8 cellular contexts compared by ENCODE assay signal in genomic region chr1:11805454-11806306, GRCh38. TPM values are rescaled to one million over a fixed set of nuclear protein-coding genes. Genes with fewer than 3 reads are reported as not detected.
A peak's percentile ranks its signal among the peaks of the same experiment; 100 is the strongest.
DNase-seq lines count a peak whose midpoint lies in the region; ATAC-seq, FAIRE-seq and TF ChIP-seq lines count a peak whose summit lies in the region.

Gene CLCN6, plus strand, starts transcription at chr1:11806191. Its CDS starts 72 bp downstream, at chr1:11806263.
Gene MTHFR, minus strand, starts transcription at chr1:11805964. Its CDS starts 2,848 bp downstream, at chr1:11803116.

- peak; percentile 75 for ATAC-seq in GM21526 (IDR thresholded peaks at IDR 0.05; ENCODE audit: low FRiP score, unreplicated experiment)
- peak; percentile 89 for ATAC-seq in mucosa of descending colon

- H3K79me2 ChIP-seq in OCI-LY7 (ENCODE audit: insufficient read depth, low read depth, low read length): peaks cover 62% of the 10 kb centered on the region

- BruUV-seq in OCI-LY7 (replicated peaks; lab: Mats Ljungman, UMichigan): no TSS peak

- peak within 1 kb of the TSS; percentile 97 for H3K4me2 ChIP-seq in OCI-LY7 (ENCODE audit: low read length)

- H2AFZ ChIP-seq in OCI-LY7 (ENCODE audit: low read length): peak within 1 kb of the TSS; percentile 8; the same call in 1 of the 2 replicates

- peak within 1 kb of the TSS; percentile 59 for H3K27ac ChIP-seq in OCI-LY7 (ENCODE audit: low read depth, low read length, poor library complexity, severe bottlenecking)

- H3K4me1 ChIP-seq in OCI-LY7 (ENCODE audit: insufficient read depth, low read length, poor library complexity, severe bottlenecking) (peaks cover 51% of the 10 kb centered on the region), mucosa of descending colon (ENCODE audit: low read depth) (peaks cover 42% of the 10 kb centered on the region)

- peaks cover 52% of the 10 kb centered on the region for H3K36me3 ChIP-seq in OCI-LY7 (ENCODE audit: insufficient read depth, low read length)
- no peaks in the 10 kb centered on the region for H3K36me3 ChIP-seq in mucosa of descending colon (ENCODE audit: low read depth)

- no peak for FAIRE-seq in D721Med (lab: Jason Lieb, UNC)

- no peaks in the 10 kb centered on the region for H3K9me2 ChIP-seq in OCI-LY7 (ENCODE audit: insufficient read depth, low read length)

- H4K20me1 ChIP-seq in OCI-LY7 (ENCODE audit: insufficient read depth, low read length): no peaks in the 10 kb centered on the region; the same call in 1 of the 2 replicates

- no peaks in the 10 kb centered on the region for H3K9me3 ChIP-seq in OCI-LY7 (ENCODE audit: low read length)
- no peaks in the 10 kb centered on the region for H3K9me3 ChIP-seq in mucosa of descending colon

- intact Hi-C loops in OCI-LY7 (cut with micrococcal nuclease; ENCODE audit: unreplicated experiment) (no loop called here), mucosa of descending colon (cut with DNase I, micrococcal nuclease) (no loop called here)

- CTCF ChIA-PET in OCI-LY7 (lab: Charles Lee; ENCODE audit: unreplicated experiment): no interaction called here

- H3K4me3 ChIP-seq in OCI-LY7 (ENCODE audit: low read depth, low read length, poor library complexity, severe bottlenecking): peak within 1 kb of the TSS; percentile 80
- H3K4me3 ChIP-seq in epithelial cell of esophagus (ENCODE audit: low read length): peak within 1 kb of the TSS; percentile 74
- H3K4me3 ChIP-seq in mucosa of descending colon: peak within 1 kb of the TSS; percentile 54

- POLR2A ChIA-PET in OCI-LY7 (lab: Charles Lee): interaction anchor here (0.6 to 2.0 kb wide), 3 partner anchors 9 to 102 kb away, joined by 3 to 12 read pairs (median 4); no protein-coding TSS in a partner anchor

- TF ChIP-seq CTCF in D721Med (IDR thresholded peaks at IDR 0.05; ENCODE audit: insufficient read depth, missing control alignments): no peak
- no peak for TF ChIP-seq CTCF in OCI-LY7 (conservative IDR thresholded peaks at IDR 0.05; ENCODE audit: low read length)
- no peak for TF ChIP-seq CTCF in epithelial cell of esophagus (IDR thresholded peaks at IDR 0.05; ENCODE audit: insufficient read depth, low read depth, low read length, missing control alignments)
- TF ChIP-seq CTCF in mucosa of descending colon (IDR thresholded peaks at IDR 0.05): no peak

- peak; percentile 64 for DNase-seq in D721Med (ENCODE audit: insufficient read length, low spot score)
- DNase-seq in HuH-7.5 (ENCODE audit: low spot score): peak; percentile 91
- peak; percentile 100 for DNase-seq in OCI-LY7 (ENCODE audit: low spot score)
- DNase-seq in activated T-cell treated with anti-CD3 and anti-CD28 coated beads for 24 hours (ENCODE audit: low read depth): peak; percentile 98
- peak; percentile 100 for DNase-seq in epithelial cell of esophagus (ENCODE audit: low read depth)
- DNase-seq in mucosa of descending colon: peak; percentile 99 to 100 (median 100)
- DNase-seq in stimulated activated CD8-positive, alpha-beta memory T cell treated with anti-CD3 and anti-CD28 coated beads, Interleukin-4, amount 100 ng/mL, for 24 hours (ENCODE audit: low read depth): peak; percentile 97

RNA-seq across cellular contexts. Expression of gene CLCN6, which starts in this region (rescaled TPM):
- total RNA-seq in OCI-LY7 (2014; rRNA removed; shearing (Covaris generic)): 16.1 and 19.7 TPM in 2 replicates
- total RNA-seq in OCI-LY7 (2022) (51.3 and 65.8 TPM in 2 replicates), mucosa of descending colon (10 to 100 TPM; 20.8 to 29.7 (median 24.3) TPM)

RNA-seq across cellular contexts. Expression of gene MTHFR, which starts in this region (rescaled TPM):
- 31.3 and 31.6 TPM in 2 replicates for total RNA-seq in OCI-LY7 (2014; rRNA removed; shearing (Covaris generic))
- total RNA-seq in OCI-LY7 (2022): 54.6 and 58.0 TPM in 2 replicates
- 10 to 100 TPM; 36.6 to 43.2 (median 42.5) TPM for total RNA-seq in mucosa of descending colon

Comparison
In these comparisons a context has a peak if more than half of its experiments do, and no peak if none do; other contexts are left out.
1. Peak in every context shown above with its lines: DNase-seq, ATAC-seq, H3K4me3 ChIP-seq and H3K27ac ChIP-seq.